8 cellular contexts compared by ENCODE assay signal in the genomic region with DNA sequence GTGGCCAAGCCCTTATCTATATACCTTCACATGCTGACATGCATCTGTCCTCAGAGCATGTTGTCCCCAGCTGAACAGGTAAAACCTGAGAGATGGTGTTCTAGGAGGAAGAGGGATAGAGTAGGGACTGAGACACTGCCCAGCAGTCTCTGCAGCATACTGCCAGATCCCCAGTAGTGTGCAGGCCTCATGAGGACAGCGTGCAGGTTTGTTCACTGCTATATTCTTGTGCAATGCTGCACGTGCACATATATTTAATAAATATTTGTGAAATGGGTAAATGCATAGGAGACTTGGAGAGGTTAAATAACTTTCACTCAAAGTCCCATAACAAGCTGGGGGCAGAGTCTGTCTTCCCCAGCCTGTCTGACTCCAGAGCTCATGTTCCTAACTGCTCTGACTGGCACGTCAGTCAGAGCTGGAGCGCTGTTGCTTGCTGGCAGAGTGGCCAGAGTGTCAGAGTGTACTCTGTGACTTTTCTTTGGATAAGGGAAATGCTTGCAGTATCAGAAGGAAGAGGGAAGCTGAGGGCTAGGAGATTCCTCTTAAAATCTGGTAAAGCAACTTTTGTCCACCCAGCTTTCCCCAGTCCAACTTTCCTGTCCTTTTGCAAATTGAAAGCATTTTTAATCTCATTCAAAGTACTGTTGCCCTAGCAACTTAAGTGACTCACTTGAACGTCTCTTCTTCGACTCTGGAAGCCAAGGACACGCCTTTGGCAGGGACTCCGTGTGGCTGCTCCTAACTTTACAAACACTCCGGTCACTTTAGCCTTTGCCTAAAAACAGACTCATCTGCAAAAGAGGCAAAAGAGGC. TPM values are rescaled to one million over a fixed set of nuclear protein-coding genes. Genes with fewer than 3 reads are reported as not detected.
DNase-seq lines count a peak whose midpoint lies in the region; ATAC-seq, FAIRE-seq and TF ChIP-seq lines count a peak whose summit lies in the region.
"Had no signal": no experiment of that assay in that cellular context is flagged by ENCODE, and none has a peak within 500 bp of the region (broad histone marks: within the 10 kb centered on the region; RNA-seq: fewer than 3 reads in every experiment).

No MANE protein-coding gene starts in this region.

- H3K36me3 Mint-ChIP-seq in endodermal cell (ENCODE audit: low read depth) = peaks cover 4% of the 10 kb centered on the region

- H3K36me3 ChIP-seq in lower lobe of right lung (peaks cover 50% of the 10 kb centered on the region), tibial nerve (peaks cover 0 to 35% (median 0%) of the 10 kb centered on the region in 3 donors), endodermal cell (ENCODE audit: control insufficient read depth, insufficient read depth, low read length) (no peaks in the 10 kb centered on the region)

- no peaks in the 10 kb centered on the region for H3K9me3 Mint-ChIP-seq in endodermal cell

- H3K27ac ChIP-seq in coronary artery = peak overlapping the region; percentile 32 to 74
- H3K27ac ChIP-seq in lower lobe of right lung = peak overlapping the region; percentile 70
- H3K27ac ChIP-seq in tibial nerve = peak overlapping the region in 3 of 4 donors; percentile 11 to 82 (median 74)
- H3K27ac ChIP-seq in endodermal cell (ENCODE audit: low read depth, low read length) = no peak overlapping the region

- H3K4me3 ChIP-seq in coronary artery (peak overlapping the region; percentile 52), lower lobe of right lung (peak overlapping the region; percentile 23), tibial nerve (peak overlapping the region in 1 of 4 donors; percentile 22), endodermal cell (ENCODE audit: low read length) (no peak overlapping the region)

- peak in 1 of 2 donors; percentile 59 for TF ChIP-seq EP300 in tibial nerve (IDR thresholded peaks at IDR 0.05)

- no peak overlapping the region for H3K9ac ChIP-seq in endodermal cell (ENCODE audit: extremely low read depth, low read length, poor library complexity, severe bottlenecking)

- intact Hi-C loops in lower lobe of right lung (cut with DNase I) = no loop called here

- DNase-seq in LoVo (ENCODE audit: low spot score) (peak; percentile 74), coronary artery (ENCODE audit: low spot score) (peak; percentile 80), lower lobe of right lung (peak; percentile 65), tibial nerve (ENCODE audit: low spot score in 2 of 2) (peak; percentile 50 to 79), GM12891 (ENCODE audit: insufficient read length, low spot score) (no peak), SKM-1 treated with dmso at 0.1 percent for 144 hours (lab: John Stamatoyannopoulos, UW; ENCODE audit: unreplicated experiment) (no peak), endodermal cell (no peak)
- DNase-seq: SIG-M5 had no signal

- FAIRE-seq in GM12891 (lab: Jason Lieb, UNC) = no peak

- H3K27me3 Mint-ChIP-seq in endodermal cell (ENCODE audit: insufficient read depth) = no peaks in the 10 kb centered on the region

- H3K27ac Mint-ChIP-seq in endodermal cell = no peak overlapping the region

- peaks cover 4% of the 10 kb centered on the region for H3K4me1 Mint-ChIP-seq in endodermal cell

- TF ChIP-seq CTCF in coronary artery (IDR thresholded peaks at IDR 0.05) = no peak
- TF ChIP-seq CTCF in lower lobe of right lung (IDR thresholded peaks at IDR 0.05) = no peak
- TF ChIP-seq CTCF in tibial nerve (IDR thresholded peaks at IDR 0.05) = peak in 1 of 5 experiments; percentile 10
- no peak for TF ChIP-seq CTCF in endodermal cell (conservative IDR thresholded peaks at IDR 0.05)

- WGBS in tibial nerve, 2 donors = 30 to 36% methylated on average over 9 of the region's 9 CpGs
- 76 to 81% methylated on average over 7 to 9 of the region's 9 CpGs for WGBS in endodermal cell (ENCODE audit: insufficient coverage in 1 of 2, insufficient read length in 1 of 2), 2 experiments

- no peak overlapping the region for H3K4me3 Mint-ChIP-seq in endodermal cell

- peak; percentile 86 to 91 for ATAC-seq in lower lobe of right lung

- peaks cover 31% of the 10 kb centered on the region for H3K4me1 ChIP-seq in lower lobe of right lung
- peaks cover 0 to 36% (median 11%) of the 10 kb centered on the region in 4 donors for H3K4me1 ChIP-seq in tibial nerve
- H3K4me1 ChIP-seq in endodermal cell (ENCODE audit: control insufficient read depth, insufficient read depth, low read length) = no peaks in the 10 kb centered on the region

- no peaks in the 10 kb centered on the region for H3K27me3 ChIP-seq in lower lobe of right lung (ENCODE audit: low read depth)
- no peaks in the 10 kb centered on the region for H3K27me3 ChIP-seq in tibial nerve
- no peaks in the 10 kb centered on the region for H3K27me3 ChIP-seq in endodermal cell (ENCODE audit: control insufficient read depth, insufficient read depth, low read length, poor library complexity, severe bottlenecking)

- H3K9me3 ChIP-seq in lower lobe of right lung (no peaks in the 10 kb centered on the region), tibial nerve (no peaks in the 10 kb centered on the region), endodermal cell (ENCODE audit: control insufficient read depth, low read length) (no peaks in the 10 kb centered on the region)

- no peak for TF ChIP-seq POLR2A in tibial nerve (IDR thresholded peaks at IDR 0.05)
- no peak for TF ChIP-seq POLR2A in GM12891 (IDR thresholded peaks at IDR 0.05; ENCODE audit: low read depth, low read length)

TF ChIP-seq in GM12891, 5 proteins besides CTCF, POLR2A, EP300 and RAD21:
- no peak for TF ChIP-seq POU2F2 (IDR thresholded peaks at IDR 0.05; ENCODE audit: low read depth, low read length)
- no peak for TF ChIP-seq SPI1 (IDR thresholded peaks at IDR 0.05; ENCODE audit: low read depth, low read length)
- TF ChIP-seq TAF1 (IDR thresholded peaks at IDR 0.05; ENCODE audit: low read depth, low read length) = no peak
- no peak for TF ChIP-seq POLR2AphosphoS5 (IDR thresholded peaks at IDR 0.05; ENCODE audit: low read depth, low read length)
- no peak for TF ChIP-seq PAX5 (IDR thresholded peaks at IDR 0.05; ENCODE audit: insufficient read depth, low read length, severe bottlenecking)

RNA-seq across cellular contexts. Expression of gene POLR3B, which starts 14.9 kb away (rescaled TPM):
- total RNA-seq in lower lobe of right lung (9.6 TPM), tibial nerve (10 to 100 TPM in 1 of 4 donors, 1 to 10 TPM in 3; 6.3 to 21.0 (median 7.7) TPM), endodermal cell (10 to 100 TPM in 1 of 2 donors, 1 to 10 TPM in 1; 9.0 to 12.4 TPM)
- polyA plus RNA-seq in GM12891 (2012; ENCODE audit: low read depth, missing spikeins) = 3.1 TPM
- polyA plus RNA-seq in endodermal cell (2013, experiment 1 of 2) = 9.9 TPM
- 8.9 TPM for polyA plus RNA-seq in endodermal cell (2013, experiment 2 of 2)

RNA-seq across cellular contexts. Expression of gene TCP11L2, which starts 40.1 kb away (rescaled TPM):
- total RNA-seq in lower lobe of right lung = 56.1 TPM
- total RNA-seq in tibial nerve = 10 to 100 TPM; 21.6 to 34.9 (median 29.8) TPM
- 0.65 TPM for polyA plus RNA-seq in GM12891 (2012; ENCODE audit: low read depth, missing spikeins)
- 10 to 100 TPM in 1 of 2 donors, 1 to 10 TPM in 1; 7.8 to 15.3 TPM for total RNA-seq in endodermal cell
- polyA plus RNA-seq in endodermal cell (2013, experiment 1 of 2) = 4.9 TPM
- polyA plus RNA-seq in endodermal cell (2013, experiment 2 of 2) = 6.2 TPM

Comparison
In these comparisons a context has a peak if more than half of its experiments do, and no peak if none do; other contexts are left out.
1. DNase-seq: peak in LoVo (single experiment), coronary artery (single experiment), lower lobe of right lung (single experiment) and tibial nerve (2 of 2); none in GM12891 (single experiment), SKM-1 treated with dmso at 0.1 percent for 144 hours (single experiment) and endodermal cell (single experiment).